In the genomic region with DNA sequence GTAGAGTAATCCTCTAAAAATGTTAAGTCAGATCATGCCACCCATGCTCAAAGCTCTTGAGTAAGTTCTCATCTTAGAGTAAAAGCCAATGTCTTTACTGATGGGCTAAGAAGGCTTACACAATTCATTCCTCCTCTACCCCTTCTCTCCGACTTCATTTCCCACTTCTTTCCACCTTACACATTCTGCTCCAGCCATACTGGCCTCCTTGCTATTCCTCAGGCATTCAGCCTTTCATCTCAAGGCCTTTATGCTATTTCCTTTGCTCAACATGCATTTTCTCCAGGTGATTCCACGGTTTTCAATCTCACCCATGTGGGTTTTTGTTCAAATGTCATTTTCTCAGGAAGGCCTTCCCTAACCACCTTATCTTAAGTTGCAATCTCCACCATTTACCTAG, we compare ENCODE assay signal across 30 cellular contexts.
"Had no signal": no experiment of that assay in that cellular context is flagged by ENCODE, and none has a peak within 500 bp of the region (broad histone marks: within the 10 kb centered on the region; RNA-seq: fewer than 3 reads in every experiment).

No MANE protein-coding gene starts in this region.

- H3K9me3 Mint-ChIP-seq: activated B cell treated with CpG ODN at 0.5 μM for 24 hours; activated naive CD4-positive, alpha-beta T cell treated with anti-CD3 and anti-CD28 coated beads, Interleukin-2, amount 50 U/mL, for 24 hours; activated T-helper 2 cell treated with anti-CD3 and anti-CD28 coated beads, Interferon-gamma antibody, Interleukin-2, Interleukin-4, amounts not matched to agents 10 μg/mL and 5 μg/mL and 100 μg/mL, durations not matched to agents 14 hours and 24 hours and 36 hours; natural killer cell treated with Interleukin-12 subunit alpha and Interleukin-12 subunit beta and Interleukin-15 and Interleukin-18, amount 100 ng/mL, for 72 hours; stimulated activated naive B cell treated with anti-CD40 and anti-IgM and Interleukin-4, amounts not matched to agents 10 μg/mL and 1 μg/mL and 100 μg/mL, for 72 hours; T-helper 2 cell treated with Interferon-gamma antibody and Interleukin-4, amounts not matched to agents 5 μg/mL and 100 μg/mL, for 36 hours had no signal

- ATAC-seq: activated CD8-positive, alpha-beta memory T cell treated with anti-CD3 and anti-CD28 coated beads, Interleukin-2, amount 10 ng/mL, durations not matched to agents 7 days and 5 days; activated CD8-positive, alpha-beta T cell treated with anti-CD3 and anti-CD28 coated beads, Interleukin-2, amount 10 ng/mL, durations not matched to agents 7 days and 5 days; left lobe of liver; lower lobe of right lung; natural killer cell treated with Interleukin-12 subunit alpha and Interleukin-12 subunit beta and Interleukin-15 and Interleukin-18, amount 100 ng/mL, for 72 hours; stimulated activated naive B cell treated with anti-CD40 and anti-IgM and Interleukin-4, amounts not matched to agents 10 μg/mL and 1 μg/mL and 100 μg/mL, for 72 hours had no signal

- DNase-seq: activated B cell treated with CpG ODN at 0.5 μM for 24 hours; activated CD4-positive, alpha-beta T cell treated with anti-CD3 and anti-CD28 coated beads, Interleukin-2, amount 50 U/mL, for 1 hour; activated CD8-positive, alpha-beta memory T cell treated with anti-CD3 and anti-CD28 coated beads, Interleukin-2, amount 10 ng/mL, durations not matched to agents 7 days and 5 days; activated CD8-positive, alpha-beta T cell treated with anti-CD3 and anti-CD28 coated beads, Interleukin-2, amount 10 ng/mL, durations not matched to agents 7 days and 5 days; activated T-cell treated with anti-CD3 and anti-CD28 coated beads, Interleukin-2, amount 50 U/mL, for 48 hours; caudate nucleus; dermis blood vessel endothelial cell; effector CD4-positive, alpha-beta T cell; esophagus squamous epithelium; foreskin melanocyte; kidney glomerular epithelial cell; lower lobe of right lung; mesendoderm; pancreas; retina; small intestine; stimulated activated CD4-positive, alpha-beta T cell treated with anti-CD3 and anti-CD28 coated beads, Interleukin-1b, Interleukin-23, amount 100 ng/mL, for 48 hours; stimulated activated CD4-positive, alpha-beta T cell treated with anti-CD3 and anti-CD28 coated beads, Interleukin-4, amount 100 ng/mL, for 4 hours; stimulated activated naive B cell treated with anti-CD40 and anti-IgM and Interleukin-4, amounts not matched to agents 10 μg/mL and 1 μg/mL and 100 μg/mL, for 72 hours; stomach; T-helper 1 cell; tibial artery had no signal

- H3K9me3 ChIP-seq: ascending aorta, esophagus squamous epithelium, lower lobe of right lung, neutrophil, pancreas, prostate gland, stomach, tibial artery had no signal

- H3K4me1 Mint-ChIP-seq: activated B cell treated with CpG ODN at 0.5 μM for 24 hours; activated CD8-positive, alpha-beta memory T cell treated with anti-CD3 and anti-CD28 coated beads, Interleukin-2, amount 10 ng/mL, durations not matched to agents 7 days and 5 days; stimulated activated naive B cell treated with anti-CD40 and anti-IgM and Interleukin-4, amounts not matched to agents 10 μg/mL and 1 μg/mL and 100 μg/mL, for 72 hours had no signal

- H3K4me3 Mint-ChIP-seq: activated B cell treated with CpG ODN at 0.5 μM for 24 hours; activated CD8-positive, alpha-beta memory T cell treated with anti-CD3 and anti-CD28 coated beads, Interleukin-2, amount 10 ng/mL, durations not matched to agents 7 days and 5 days; activated CD8-positive, alpha-beta T cell treated with anti-CD3 and anti-CD28 coated beads, Interleukin-2, amount 10 ng/mL, durations not matched to agents 7 days and 5 days; activated naive CD4-positive, alpha-beta T cell treated with anti-CD3 and anti-CD28 coated beads, Interleukin-2, amount 50 U/mL, for 24 hours; natural killer cell treated with Interleukin-12 subunit alpha and Interleukin-12 subunit beta and Interleukin-15 and Interleukin-18, amount 100 ng/mL, for 72 hours; stimulated activated naive B cell treated with anti-CD40 and anti-IgM and Interleukin-4, amounts not matched to agents 10 μg/mL and 1 μg/mL and 100 μg/mL, for 72 hours; T-helper 2 cell treated with Interferon-gamma antibody and Interleukin-4, amounts not matched to agents 5 μg/mL and 100 μg/mL, for 36 hours had no signal

- H3K27ac Mint-ChIP-seq: activated B cell treated with CpG ODN at 0.5 μM for 24 hours; activated CD8-positive, alpha-beta memory T cell treated with anti-CD3 and anti-CD28 coated beads, Interleukin-2, amount 10 ng/mL, durations not matched to agents 7 days and 5 days; activated CD8-positive, alpha-beta T cell treated with anti-CD3 and anti-CD28 coated beads, Interleukin-2, amount 10 ng/mL, durations not matched to agents 7 days and 5 days; activated naive CD4-positive, alpha-beta T cell treated with anti-CD3 and anti-CD28 coated beads, Interleukin-2, amount 50 U/mL, for 24 hours; activated T-helper 2 cell treated with anti-CD3 and anti-CD28 coated beads, Interferon-gamma antibody, Interleukin-2, Interleukin-4, amounts not matched to agents 10 μg/mL and 5 μg/mL and 100 μg/mL, durations not matched to agents 14 hours and 24 hours and 36 hours; natural killer cell treated with Interleukin-12 subunit alpha and Interleukin-12 subunit beta and Interleukin-15 and Interleukin-18, amount 100 ng/mL, for 72 hours; stimulated activated naive B cell treated with anti-CD40 and anti-IgM and Interleukin-4, amounts not matched to agents 10 μg/mL and 1 μg/mL and 100 μg/mL, for 72 hours; T-helper 2 cell treated with Interferon-gamma antibody and Interleukin-4, amounts not matched to agents 5 μg/mL and 100 μg/mL, for 36 hours had no signal

- H3K27me3 ChIP-seq: ascending aorta, esophagus squamous epithelium, neutrophil, pancreas, stomach, tibial artery had no signal

- H3K36me3 ChIP-seq: lower lobe of right lung, neutrophil, pancreas, prostate gland had no signal

- H3K4me3 ChIP-seq: ascending aorta, esophagus squamous epithelium, lower lobe of right lung, pancreas, prostate gland, stomach, tibial artery had no signal

- H3K27me3 Mint-ChIP-seq: activated B cell treated with CpG ODN at 0.5 μM for 24 hours; activated naive CD4-positive, alpha-beta T cell treated with anti-CD3 and anti-CD28 coated beads, Interleukin-2, amount 50 U/mL, for 24 hours; stimulated activated naive B cell treated with anti-CD40 and anti-IgM and Interleukin-4, amounts not matched to agents 10 μg/mL and 1 μg/mL and 100 μg/mL, for 72 hours had no signal

- H3K27ac ChIP-seq: lower lobe of right lung, neutrophil had no signal
